In genomic region chr12:54036620-54037359, GRCh38 we compare ENCODE assay signal across 1 cellular context.
A peak's percentile ranks its signal among the peaks of the same experiment; 100 is the strongest.
TF ChIP-seq lines count a peak whose summit lies in the region.

No MANE protein-coding gene starts in this region.

TF ChIP-seq in HEK293, 187 proteins besides CTCF, POLR2A, EP300 and RAD21 (continued from another document and continues in another):
- TF ChIP-seq ZNF184 (tag by site-specific recombination; IDR thresholded peaks at IDR 0.05) (no peak), SP3 (tag by site-specific recombination; IDR thresholded peaks at IDR 0.05) (no peak), BCL6B (tag by site-specific recombination; IDR thresholded peaks at IDR 0.05) (no peak), ZNF624 (tag by site-specific recombination; IDR thresholded peaks at IDR 0.05) (no peak), OSR2 (tag by site-specific recombination; IDR thresholded peaks at IDR 0.05) (peak; percentile 75; the same call in 1 of the 2 replicates), ZNF37A (tag by site-specific recombination; IDR thresholded peaks at IDR 0.05) (no peak), ZBTB6 (tag by site-specific recombination; IDR thresholded peaks at IDR 0.05) (no peak), ZNF18 (tag by site-specific recombination; IDR thresholded peaks at IDR 0.05) (0 out of 2 replicates have a peak, but pooled peaks have one; percentile 19), ZFP37 (tag by site-specific recombination; IDR thresholded peaks at IDR 0.05) (peak; percentile 43; the same call in 1 of the 2 replicates), ZNF404 (tag by site-specific recombination; IDR thresholded peaks at IDR 0.05) (no peak), ZNF366 (tag by site-specific recombination; conservative IDR thresholded peaks at IDR 0.05) (no peak), PRDM10 (tag by site-specific recombination; IDR thresholded peaks at IDR 0.05) (peak; percentile 96), ZBTB1 (tag by site-specific recombination; IDR thresholded peaks at IDR 0.05) (0 out of 2 replicates have a peak, but pooled peaks have one; percentile 19), ELK4 (IDR thresholded peaks at IDR 0.05; ENCODE audit: borderline replicate concordance, low read depth, low read length) (no peak), ZNF239 (tag by site-specific recombination; IDR thresholded peaks at IDR 0.05) (no peak), ZNF514 (tag by site-specific recombination; IDR thresholded peaks at IDR 0.05) (no peak), ZNF623 (tag by site-specific recombination; IDR thresholded peaks at IDR 0.05) (no peak), ZNF510 (tag by site-specific recombination; IDR thresholded peaks at IDR 0.05; ENCODE audit: insufficient replicate concordance) (no peak), ZBTB26 (tag by site-specific recombination; optimal IDR thresholded peaks at IDR 0.05) (peak; percentile 30), HIC1 (tag by site-specific recombination; IDR thresholded peaks at IDR 0.05) (peak; percentile 92), ZNF311 (tag by site-specific recombination; IDR thresholded peaks at IDR 0.05; ENCODE audit: borderline replicate concordance) (no peak), ZNF707 (tag by site-specific recombination; IDR thresholded peaks at IDR 0.05) (no peak), ZBTB10 (tag by site-specific recombination; IDR thresholded peaks at IDR 0.05) (no peak; the same call in none of the 2 replicates), ZNF211 (tag by site-specific recombination; IDR thresholded peaks at IDR 0.05; ENCODE audit: low read depth) (no peak), ZNF398 (tag by site-specific recombination; IDR thresholded peaks at IDR 0.05) (no peak), KLF10 (tag by site-specific recombination; IDR thresholded peaks at IDR 0.05) (no peak; the same call in 1 of the 2 replicates), ZXDB (tag by site-specific recombination; IDR thresholded peaks at IDR 0.05) (peak; percentile 10), ZNF654 (tag by site-specific recombination; IDR thresholded peaks at IDR 0.05; ENCODE audit: low read depth) (0 out of 2 replicates have a peak, but pooled peaks have one; percentile 4), ZNF843 (tag by site-specific recombination; IDR thresholded peaks at IDR 0.05) (no peak), ZNF114 (tag by site-specific recombination; IDR thresholded peaks at IDR 0.05) (no peak), ZNF362 (tag by site-specific recombination; IDR thresholded peaks at IDR 0.05) (no peak), ZNF596 (tag by site-specific recombination; IDR thresholded peaks at IDR 0.05) (peak; percentile 72; the same call in 1 of the 2 replicates), ZNF175 (tag by site-specific recombination; IDR thresholded peaks at IDR 0.05) (no peak), ZBTB49 (tag by site-specific recombination; IDR thresholded peaks at IDR 0.05; ENCODE audit: low read depth) (0 out of 2 replicates have a peak, but pooled peaks have one; percentile 63), ZNF391 (tag by site-specific recombination; IDR thresholded peaks at IDR 0.05; ENCODE audit: borderline replicate concordance, low read depth) (no peak), GLIS2 (tag by site-specific recombination; IDR thresholded peaks at IDR 0.05) (peak; percentile 80), IKZF3 (tag by site-specific recombination; IDR thresholded peaks at IDR 0.05) (peak; percentile 90)
